In genomic region chr13:21637296-21637695, GRCh38 we compare ENCODE assay signal across 8 cellular contexts. TPM values are rescaled to one million over a fixed set of nuclear protein-coding genes. Genes with fewer than 3 reads are reported as not detected.
DNase-seq lines count a peak whose midpoint lies in the region; ATAC-seq, FAIRE-seq and TF ChIP-seq lines count a peak whose summit lies in the region.

No MANE protein-coding gene starts in this region.

- RAD21 ChIA-PET in GM12878 (lab: Charles Lee; ENCODE audit: unreplicated experiment) = interaction anchor here (0.8 to 4.2 kb wide), 9 partner anchors 12 to 1164 kb away, joined by 3 to 35 read pairs (median 7); no protein-coding TSS in a partner anchor

- H3K4me2 ChIP-seq in GM12878 (ENCODE audit: control insufficient read depth, insufficient read depth) = no peak overlapping the region

- H3K79me2 ChIP-seq in GM12878 (ENCODE audit: control insufficient read depth, insufficient read depth, low read length) = no peaks in the 10 kb centered on the region

- TF ChIP-seq CTCF in GM12878 (IDR thresholded peaks at IDR 0.05 in 2 of 3, conservative IDR thresholded peaks at IDR 0.05 in 1 of 3; ENCODE audit: control insufficient read depth in 2 of 3, extremely low read depth in 1 of 3, insufficient read depth in 1 of 3, low read depth in 3 of 3, low read length in 3 of 3) (no peak), spleen (IDR thresholded peaks at IDR 0.05 in 8 of 11, conservative IDR thresholded peaks at IDR 0.05 in 3 of 11) (no peak), GM13977 (IDR thresholded peaks at IDR 0.05; ENCODE audit: extremely low read depth, insufficient read depth, missing control alignments) (no peak)

- TF ChIP-seq POLR2A in GM12878 (IDR thresholded peaks at IDR 0.05; ENCODE audit: low read depth, low read length) (no peak), spleen (IDR thresholded peaks at IDR 0.05) (no peak)

- FAIRE-seq in RCC 7860 (lab: Jason Lieb, UNC) (peak; percentile 82), GM12878 (lab: Jason Lieb, UNC) (no peak)

- no peak overlapping the region for H2AFZ ChIP-seq in GM12878 (ENCODE audit: control insufficient read depth, low read depth, low read length)

- no peaks in the 10 kb centered on the region for H4K20me1 ChIP-seq in GM12878 (ENCODE audit: control insufficient read depth, insufficient read depth)

- POLR2A ChIA-PET in GM12878 (lab: Charles Lee) = no interaction called here

- 76% methylated on average over 8 of the region's 13 CpGs for WGBS in GM12878 (ENCODE audit: insufficient coverage, insufficient replicate concordance, low lambda C conversion rate, missing lambda C conversion rate)
- WGBS in spleen, 5 donors = 68 to 89% (median 72%) methylated on average over 12 to 13 of the region's 13 CpGs

- H3K36me3 ChIP-seq in GM12878 (ENCODE audit: control insufficient read depth in 2 of 2, insufficient read depth in 2 of 2, low read length in 1 of 2) (no peaks in the 10 kb centered on the region), spleen (no peaks in the 10 kb centered on the region)

- no peak for TF ChIP-seq EP300 in GM12878 (IDR thresholded peaks at IDR 0.05; ENCODE audit: borderline replicate concordance in 1 of 2, control insufficient read depth in 1 of 2, low read depth in 2 of 2, low read length in 2 of 2)

- no peak overlapping the region for H3K9ac ChIP-seq in GM12878 (ENCODE audit: control insufficient read depth, insufficient read depth, low read length)

- CTCF ChIA-PET in GM12878 (lab: Yijun Ruan, JAX) = interaction anchor here (0.6 to 4.7 kb wide), 30 partner anchors 9 to 1164 kb away, joined by 3 to 35 read pairs (median 4); no protein-coding TSS in a partner anchor

- H3K27ac ChIP-seq in GM12878 (ENCODE audit: control insufficient read depth, insufficient read depth) = no peak overlapping the region
- H3K27ac ChIP-seq in spleen = no peak overlapping the region

- no TSS peak for BruUV-seq in GM12878 (replicated peaks; lab: Mats Ljungman, UMichigan)

- no peak overlapping the region for H3K4me3 ChIP-seq in GM12878
- H3K4me3 ChIP-seq in spleen = no peak overlapping the region

- H3K4me1 ChIP-seq in GM12878 (ENCODE audit: control insufficient read depth, insufficient read depth, low read length) (no peaks in the 10 kb centered on the region), spleen (peaks cover 0 to 12% (median 0%) of the 10 kb centered on the region in 6 donors)

- SMC1A ChIA-PET in GM12878 (lab: Charles Lee; ENCODE audit: uncharacterized antibody, unreplicated experiment) = interaction anchor here (0.7 to 2.7 kb wide), 10 partner anchors 11 to 1158 kb away, joined by 3 to 36 read pairs (median 5); partner anchors contain the start of gene MICU2

- H3K27me3 ChIP-seq in GM12878 (replicated peaks in 1 of 2; ENCODE audit: control insufficient read depth in 2 of 2, insufficient read depth in 2 of 2, low read length in 1 of 2) (no peaks in the 10 kb centered on the region), spleen (replicated peaks in 1 of 7) (peaks cover 0 to 19% (median 0%) of the 10 kb centered on the region in 7 donors)

- intact Hi-C loops in GM12878 (cut with micrococcal nuclease; ENCODE audit: unreplicated experiment) = loop anchor here (5.0 to 10.0 kb wide), 3 partner anchors 118 to 1160 kb away; no protein-coding TSS in a partner anchor
- intact Hi-C loops in spleen (cut with DNase I; ENCODE audit: low total_unique reads) = loop anchor here (5.0 to 10.0 kb wide), 3 partner anchors 640 to 1388 kb away; no protein-coding TSS in a partner anchor

- TF ChIP-seq RAD21 in GM12878 (IDR thresholded peaks at IDR 0.05; ENCODE audit: insufficient read depth, low read depth, low read length) = no peak

- ATAC-seq in GM12878 (peak; percentile 76), HG02981 (IDR thresholded peaks at IDR 0.05; ENCODE audit: unreplicated experiment) (no peak), GM21360 (IDR thresholded peaks at IDR 0.05; ENCODE audit: unreplicated experiment) (no peak)

- no peaks in the 10 kb centered on the region for H3K9me3 ChIP-seq in GM12878 (replicated peaks; ENCODE audit: control insufficient read depth, insufficient read depth, low read length)
- H3K9me3 ChIP-seq in spleen = peaks cover 0 to under 1% (median 0%) of the 10 kb centered on the region in 8 donors

- in situ Hi-C loops in GM12878 (cut with MboI) (loop anchor here (25.0 kb wide), 1 partner anchor 1150 kb away; no protein-coding TSS in a partner anchor), GM13977 (cut with MboI; ENCODE audit: low pct_unique_long_range_greater_than_20kb, low sequenced_read_pairs, unreplicated experiment) (loop anchor here (25.0 kb wide), 3 partner anchors 650 to 1400 kb away; no protein-coding TSS in a partner anchor)

- peak; percentile 36 for DNase-seq in stimulated activated CD4-positive, alpha-beta T cell treated with anti-CD3 and anti-CD28 coated beads, Interleukin-15, amount 100 ng/mL, for 24 hours
- DNase-seq in stimulated activated CD4-positive, alpha-beta T cell treated with anti-CD3 and anti-CD28 coated beads, Interleukin-12 subunit alpha, Interleukin-12 subunit beta, amount 100 ng/mL, for 4 hours = no peak
- DNase-seq in RCC 7860 (ENCODE audit: low spot score) (peak; percentile 86), GM12878 (ENCODE audit: low read depth, low spot score) (no peak), spleen (peak; percentile 76), GM13977 (ENCODE audit: low spot score) (no peak)

TF ChIP-seq in GM12878, 131 proteins besides CTCF, POLR2A, EP300 and RAD21:
- peak; percentile 44; the same call in 1 of the 2 replicates for TF ChIP-seq SPI1 (IDR thresholded peaks at IDR 0.05; ENCODE audit: borderline replicate concordance, insufficient read depth, low read depth, low read length)
- TF ChIP-seq USF2 (IDR thresholded peaks at IDR 0.05; ENCODE audit: borderline replicate concordance, low read depth, low read length) = no peak
TF ChIP-seq in GM12878: peak in this region for 1.

RNA-seq across cellular contexts. Expression of gene MICU2, which starts 33.3 kb away (rescaled TPM):
- 72.7 and 83.0 TPM in 2 replicates for total RNA-seq in GM12878 (2013; cell fraction: nucleolus; rRNA removed)
- 46.1 and 52.1 TPM in 2 replicates for total RNA-seq in GM12878 (2014; rRNA removed)
- total RNA-seq in GM12878 (2014; rRNA removed; fragmentation: Illumina TruSeq; extraction: Trizol) = 46.6 and 49.6 TPM in 2 replicates
- total RNA-seq in GM12878 (2021) = 25.9 and 26.9 TPM in 2 replicates
- 11.1 TPM for polyA plus RNA-seq in GM12878 (2011; ENCODE audit: low read depth)
- polyA plus RNA-seq in GM12878 (2011; rRNA removed) = 38.0 and 64.6 TPM in 2 replicates
- 33.3 and 34.5 TPM in 2 replicates for polyA plus RNA-seq in GM12878 (2011; cell fraction: cytosol; rRNA removed)
- 20.3 and 33.4 TPM in 2 replicates for polyA plus RNA-seq in GM12878 (2011; cell fraction: nucleus; rRNA removed)
- 24.5 and 27.2 TPM in 2 replicates for polyA plus RNA-seq in GM12878 (2012)
- polyA plus RNA-seq in GM12878 (2014; fragmentation: Illumina TruSeq; extraction: Trizol) = 42.9 and 52.0 TPM in 2 replicates
- 10 to 100 TPM; 17.7 to 27.8 TPM for polyA plus RNA-seq in GM12878 (2014; fragmentation: Nextera tagmentation; extraction: Ambion mirVana)
- polyA plus RNA-seq in GM12878 (2014; rRNA removed) = 56.6 and 61.9 TPM in 2 replicates
- polyA plus RNA-seq in GM12878 (2016; fragmentation: Nextera tagmentation; extraction: Ambion mirVana) = 10 to 100 TPM; 44.8 to 47.7 TPM
- polyA minus RNA-seq in GM12878 (2011; rRNA and poly(A)+ RNA removed) = 8.7 and 10.2 TPM in 2 replicates
- 7.1 and 8.2 TPM in 2 replicates for polyA minus RNA-seq in GM12878 (2011; cell fraction: cytosol; rRNA and poly(A)+ RNA removed)
- polyA minus RNA-seq in GM12878 (2011; cell fraction: nucleus; rRNA and poly(A)+ RNA removed) = 15.8 and 26.8 TPM in 2 replicates
- 10 to 100 TPM; 28.9 to 84.5 (median 39.3) TPM for total RNA-seq in spleen
- polyA plus RNA-seq in spleen = 10 to 100 TPM; 38.3 to 41.7 (median 39.9) TPM

RNA-seq across cellular contexts. Expression of gene FGF9, which starts 33.6 kb away (rescaled TPM):
- 0.61 TPM in 1 of 2 replicates, not detected in the other for total RNA-seq in GM12878 (2013; cell fraction: nucleolus; rRNA removed)
- total RNA-seq in GM12878 (2014; rRNA removed) (0.34 and 0.82 TPM in 2 replicates), GM12878 (2014; rRNA removed; fragmentation: Illumina TruSeq; extraction: Trizol) (0.74 and 1.2 TPM in 2 replicates), GM12878 (2021) (1.1 and 1.3 TPM in 2 replicates), spleen (under 1 TPM in 3 of 7 donors, not detected in 4; 0.23 to 0.26 (median 0.25) TPM)
- 0.31 TPM for polyA plus RNA-seq in GM12878 (2011; ENCODE audit: low read depth)
- polyA plus RNA-seq in GM12878 (2011; rRNA removed) (0.05 and 0.16 TPM in 2 replicates), GM12878 (2014; fragmentation: Illumina TruSeq; extraction: Trizol) (0.73 and 0.82 TPM in 2 replicates), GM12878 (2014; fragmentation: Nextera tagmentation; extraction: Ambion mirVana) (1 to 10 TPM in 1 of 2 experiments, under 1 TPM in 1; 0.92 to 1.0 TPM), GM12878 (2014; rRNA removed) (0.42 and 1.4 TPM in 2 replicates), GM12878 (2016; fragmentation: Nextera tagmentation; extraction: Ambion mirVana) (1 to 10 TPM in 1 of 2 experiments, under 1 TPM in 1; 0.48 to 1.5 TPM), spleen (under 1 TPM; 0.06 to 0.11 (median 0.06) TPM)
- polyA plus RNA-seq in GM12878 (2011; cell fraction: cytosol; rRNA removed) = 0.03 TPM in 2 replicates
- 0.10 and 0.15 TPM in 2 replicates for polyA plus RNA-seq in GM12878 (2011; cell fraction: nucleus; rRNA removed)
- 0.20 TPM in 2 replicates for polyA plus RNA-seq in GM12878 (2012)
- 0.15 TPM in 1 of 2 replicates, not detected in the other for polyA minus RNA-seq in GM12878 (2011; rRNA and poly(A)+ RNA removed)
- polyA minus RNA-seq in GM12878 (2011; cell fraction: cytosol; rRNA and poly(A)+ RNA removed) = not detected in 2 replicates
- polyA minus RNA-seq in GM12878 (2011; cell fraction: nucleus; rRNA and poly(A)+ RNA removed) = under 0.01 and 0.19 TPM in 2 replicates

Comparison
In these comparisons a context has a peak if more than half of its experiments do, and no peak if none do; other contexts are left out.
1. DNase-seq: peak in stimulated activated CD4-positive, alpha-beta T cell treated with anti-CD3 and anti-CD28 coated beads, Interleukin-15, amount 100 ng/mL, for 24 hours (single experiment), RCC 7860 (single experiment) and spleen (single experiment); none in stimulated activated CD4-positive, alpha-beta T cell treated with anti-CD3 and anti-CD28 coated beads, Interleukin-12 subunit alpha, Interleukin-12 subunit beta, amount 100 ng/mL, for 4 hours (single experiment), GM12878 (single experiment) and GM13977 (single experiment).